Comparison of ENCODE assay signal across 8 cellular contexts in the genomic region with DNA sequence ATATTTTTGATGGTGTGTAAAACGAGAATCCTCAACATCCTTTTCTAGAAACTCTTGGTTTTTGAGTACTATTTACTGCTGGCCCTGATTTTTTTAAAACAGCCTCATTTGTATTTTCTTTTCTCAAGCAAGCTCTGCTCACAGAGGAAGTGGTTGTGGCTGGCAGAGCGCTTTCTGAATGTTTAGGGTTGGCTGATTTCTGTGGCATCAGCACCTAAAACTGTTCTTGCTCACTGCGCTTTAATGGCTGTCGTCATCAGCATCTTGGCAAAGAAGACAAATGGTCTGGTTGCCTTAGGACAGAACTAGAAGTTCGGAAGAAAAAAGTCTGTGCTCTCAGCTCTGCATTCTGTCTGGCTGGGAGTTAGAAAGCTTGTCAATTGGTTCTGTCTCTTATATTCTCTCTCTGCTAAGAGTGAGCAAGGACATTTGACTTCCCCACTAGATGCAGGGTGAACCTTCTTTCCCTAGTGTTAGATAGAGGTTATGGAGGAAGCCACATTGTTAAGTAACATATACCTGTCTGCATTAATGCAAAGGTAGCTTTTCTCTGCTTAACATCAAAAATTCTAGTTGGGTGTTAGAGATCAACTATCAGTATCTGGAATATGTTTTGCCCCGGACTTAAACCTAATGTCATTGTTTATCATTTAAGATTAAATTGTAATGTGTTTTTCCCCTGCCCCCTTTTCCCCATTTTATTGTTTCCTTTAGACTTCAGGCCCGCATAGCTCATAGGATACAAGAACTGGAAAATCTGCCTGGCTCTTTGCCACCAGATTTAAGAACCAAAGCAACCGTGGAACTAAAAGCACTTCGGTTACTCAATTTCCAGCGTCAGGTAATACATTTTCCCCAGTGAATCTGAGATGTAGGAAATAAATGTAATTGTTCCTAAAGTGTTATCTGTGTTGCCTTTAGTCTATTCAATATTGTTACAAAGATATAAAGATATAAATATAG.
DNase-seq lines count a peak whose midpoint lies in the region; ATAC-seq and TF ChIP-seq lines count a peak whose summit lies in the region.

No MANE protein-coding gene starts in this region.

- no peaks in the 10 kb centered on the region for H3K9me3 ChIP-seq in OCI-LY3 (ENCODE audit: insufficient read depth, low read length)

- peaks cover 64% of the 10 kb centered on the region for H3K36me3 ChIP-seq in OCI-LY3 (replicated peaks; ENCODE audit: low read depth, low read length)

- H3K4me2 ChIP-seq in OCI-LY3 (ENCODE audit: low read length): peak overlapping the region; percentile 59

- peaks cover 64% of the 10 kb centered on the region for H3K4me1 ChIP-seq in OCI-LY3 (ENCODE audit: low read length)

- H4K20me1 ChIP-seq in OCI-LY3 (ENCODE audit: insufficient read depth, low read length): peaks cover 53% of the 10 kb centered on the region

- H2AFZ ChIP-seq in OCI-LY3 (ENCODE audit: low read depth, low read length): no peak overlapping the region

- peak overlapping the region; percentile 83 for H3K27ac ChIP-seq in OCI-LY3 (ENCODE audit: low read length)

- H3K27me3 Mint-ChIP-seq in stimulated activated naive B cell treated with anti-CD40 and anti-IgM and Interleukin-4, amounts not matched to agents 10 μg/mL and 1 μg/mL and 100 μg/mL, for 72 hours: no peaks in the 10 kb centered on the region

- H3K36me3 Mint-ChIP-seq in stimulated activated naive B cell treated with anti-CD40 and anti-IgM and Interleukin-4, amounts not matched to agents 10 μg/mL and 1 μg/mL and 100 μg/mL, for 72 hours: peaks cover 29 to 46% of the 10 kb centered on the region in 2 donors

- H3K9me3 Mint-ChIP-seq in stimulated activated naive B cell treated with anti-CD40 and anti-IgM and Interleukin-4, amounts not matched to agents 10 μg/mL and 1 μg/mL and 100 μg/mL, for 72 hours: no peaks in the 10 kb centered on the region

- peak overlapping the region; percentile 77 for H3K27ac Mint-ChIP-seq in stimulated activated naive B cell treated with anti-CD40 and anti-IgM and Interleukin-4, amounts not matched to agents 10 μg/mL and 1 μg/mL and 100 μg/mL, for 72 hours

- no peaks in the 10 kb centered on the region for H3K27me3 ChIP-seq in OCI-LY3 (ENCODE audit: low read depth, low read length)

- ATAC-seq in GM21737 (IDR thresholded peaks at IDR 0.05; ENCODE audit: unreplicated experiment): peak; percentile 96
- peak; percentile 99 to 100 for ATAC-seq in stimulated activated naive B cell treated with anti-CD40 and anti-IgM and Interleukin-4, amounts not matched to agents 10 μg/mL and 1 μg/mL and 100 μg/mL, for 72 hours (replicated peaks)

- TF ChIP-seq CTCF in OCI-LY3 (IDR thresholded peaks at IDR 0.05; ENCODE audit: low read depth, low read length): no peak

- peak overlapping the region; percentile 36 for H3K9ac ChIP-seq in OCI-LY3 (ENCODE audit: low read length)

- peak overlapping the region; percentile 36 to 47 for H3K4me3 Mint-ChIP-seq in stimulated activated naive B cell treated with anti-CD40 and anti-IgM and Interleukin-4, amounts not matched to agents 10 μg/mL and 1 μg/mL and 100 μg/mL, for 72 hours

- peak overlapping the region; percentile 43 for H3K4me3 ChIP-seq in OCI-LY3 (ENCODE audit: low read length)

- peaks cover 69% of the 10 kb centered on the region for H3K79me2 ChIP-seq in OCI-LY3 (ENCODE audit: low read length)

- H3K4me1 Mint-ChIP-seq in stimulated activated naive B cell treated with anti-CD40 and anti-IgM and Interleukin-4, amounts not matched to agents 10 μg/mL and 1 μg/mL and 100 μg/mL, for 72 hours: peaks cover 7 to 25% of the 10 kb centered on the region in 2 donors

- DNase-seq in GF-D8 (lab: John Stamatoyannopoulos, UW) (peak; percentile 12), amniotic epithelial cell (ENCODE audit: low read depth) (peak; percentile 82), middle frontal gyrus (ENCODE audit: extremely low spot score, low spot score) (peak; percentile 32), NCI-H1048 (lab: John Stamatoyannopoulos, UW) (no peak), NCI-H1436 (lab: John Stamatoyannopoulos, UW) (no peak)
- DNase-seq in stimulated activated naive B cell treated with anti-CD40 and anti-IgM and Interleukin-4, amounts not matched to agents 10 μg/mL and 1 μg/mL and 100 μg/mL, for 72 hours: peak; percentile 59

Comparison
In these comparisons a context has a peak if more than half of its experiments do, and no peak if none do; other contexts are left out.
1. DNase-seq: peak in GF-D8 (single experiment), amniotic epithelial cell (single experiment), middle frontal gyrus (single experiment) and stimulated activated naive B cell treated with anti-CD40 and anti-IgM and Interleukin-4, amounts not matched to agents 10 μg/mL and 1 μg/mL and 100 μg/mL, for 72 hours (single experiment); none in NCI-H1048 (single experiment) and NCI-H1436 (single experiment).